ENCODE assay signal across 9 cellular contexts in genomic region chr17:38879878-38880727, GRCh38. TPM values are rescaled to one million over a fixed set of nuclear protein-coding genes. Genes with fewer than 3 reads are reported as not detected.
DNase-seq lines count a peak whose midpoint lies in the region; ATAC-seq, FAIRE-seq and TF ChIP-seq lines count a peak whose summit lies in the region.
"Had no signal": no experiment of that assay in that cellular context is flagged by ENCODE, and none has a peak within 500 bp of the region (broad histone marks: within the 10 kb centered on the region; RNA-seq: fewer than 3 reads in every experiment).

No MANE protein-coding gene starts in this region.

- H3K9me3 ChIP-seq in cardiac muscle cell (ENCODE audit: low read depth): no peaks in the 10 kb centered on the region

- H3K36me3 ChIP-seq in cardiac muscle cell: no peaks in the 10 kb centered on the region

- peak overlapping the region; percentile 93 for H3K27ac Mint-ChIP-seq in activated naive CD4-positive, alpha-beta T cell treated with anti-CD3 and anti-CD28 coated beads for 36 hours
- H3K27ac Mint-ChIP-seq in activated CD8-positive, alpha-beta T cell treated with anti-CD3 and anti-CD28 coated beads, Interleukin-2, amount 10 ng/mL, durations not matched to agents 7 days and 5 days: peak overlapping the region; percentile 88

- H3K27me3 Mint-ChIP-seq in activated naive CD4-positive, alpha-beta T cell treated with anti-CD3 and anti-CD28 coated beads for 36 hours (ENCODE audit: low read depth): no peaks in the 10 kb centered on the region
- no peaks in the 10 kb centered on the region for H3K27me3 Mint-ChIP-seq in activated CD8-positive, alpha-beta T cell treated with anti-CD3 and anti-CD28 coated beads, Interleukin-2, amount 10 ng/mL, durations not matched to agents 7 days and 5 days (ENCODE audit: low read depth)

- DNase-seq in activated naive CD4-positive, alpha-beta T cell treated with anti-CD3 and anti-CD28 coated beads for 36 hours: peak; percentile 17
- DNase-seq in activated naive CD4-positive, alpha-beta T cell (lab: John Stamatoyannopoulos, UW): no peak
- DNase-seq in activated CD8-positive, alpha-beta T cell treated with anti-CD3 and anti-CD28 coated beads, Interleukin-2, amount 10 ng/mL, durations not matched to agents 7 days and 5 days: peak; percentile 67
- DNase-seq in cardiac muscle cell (ENCODE audit: low read depth in 1 of 2, low spot score in 1 of 2) (peak; percentile 61 to 87), renal cortical epithelial cell (ENCODE audit: low read depth) (peak; percentile 86), GM12892 (ENCODE audit: insufficient read length) (no peak)

- H3K9me3 Mint-ChIP-seq in activated naive CD4-positive, alpha-beta T cell treated with anti-CD3 and anti-CD28 coated beads for 36 hours: no peaks in the 10 kb centered on the region
- H3K9me3 Mint-ChIP-seq in activated CD8-positive, alpha-beta T cell treated with anti-CD3 and anti-CD28 coated beads, Interleukin-2, amount 10 ng/mL, durations not matched to agents 7 days and 5 days (ENCODE audit: insufficient read depth): no peaks in the 10 kb centered on the region

- H3K4me1 Mint-ChIP-seq in activated naive CD4-positive, alpha-beta T cell treated with anti-CD3 and anti-CD28 coated beads for 36 hours (ENCODE audit: low read depth): peaks cover 88% of the 10 kb centered on the region
- H3K4me1 Mint-ChIP-seq in activated CD8-positive, alpha-beta T cell treated with anti-CD3 and anti-CD28 coated beads, Interleukin-2, amount 10 ng/mL, durations not matched to agents 7 days and 5 days (ENCODE audit: low read depth): peaks cover 90% of the 10 kb centered on the region

- no peak overlapping the region for H3K4me3 Mint-ChIP-seq in activated naive CD4-positive, alpha-beta T cell treated with anti-CD3 and anti-CD28 coated beads for 36 hours
- peak overlapping the region; percentile 66 for H3K4me3 Mint-ChIP-seq in activated CD8-positive, alpha-beta T cell treated with anti-CD3 and anti-CD28 coated beads, Interleukin-2, amount 10 ng/mL, durations not matched to agents 7 days and 5 days

- H3K4me1 ChIP-seq in cardiac muscle cell (ENCODE audit: low read depth): peaks cover 39% of the 10 kb centered on the region

- peak overlapping the region; percentile 88 for H3K27ac ChIP-seq in cardiac muscle cell

- CTCF ChIA-PET in activated naive CD4-positive, alpha-beta T cell treated with anti-CD3 and anti-CD28 coated beads for 36 hours (lab: Charles Lee): interaction anchor here (3.7 kb wide), 1 partner anchor 8 kb away, joined by 24 read pairs; no protein-coding TSS in a partner anchor
- CTCF ChIA-PET in activated CD8-positive, alpha-beta T cell treated with anti-CD3 and anti-CD28 coated beads, Interleukin-2, amount 10 ng/mL, durations not matched to agents 7 days and 5 days (lab: Charles Lee): interaction anchor here (0.7 to 3.0 kb wide), 8 partner anchors 8 to 118 kb away, joined by 3 to 15 read pairs (median 7); partner anchors contain the start of genes LASP1 and LASP1NB

- FAIRE-seq in GM12892 (lab: Jason Lieb, UNC): no peak
- FAIRE-seq: endometrium had no signal

- no peak overlapping the region for H3K4me3 ChIP-seq in cardiac muscle cell

- peak; percentile 5 for ATAC-seq in activated CD8-positive, alpha-beta T cell treated with anti-CD3 and anti-CD28 coated beads, Interleukin-2, amount 10 ng/mL, durations not matched to agents 7 days and 5 days
- ATAC-seq in HG02981 (IDR thresholded peaks at IDR 0.05; ENCODE audit: unreplicated experiment) (no peak), HG03521 (IDR thresholded peaks at IDR 0.05; ENCODE audit: unreplicated experiment) (no peak)

- no peak for TF ChIP-seq CTCF in cardiac muscle cell (IDR thresholded peaks at IDR 0.05; ENCODE audit: low read depth, low read length)

- peaks cover 26% of the 10 kb centered on the region for H3K36me3 Mint-ChIP-seq in activated naive CD4-positive, alpha-beta T cell treated with anti-CD3 and anti-CD28 coated beads for 36 hours (ENCODE audit: low read depth)
- peaks cover 77% of the 10 kb centered on the region for H3K36me3 Mint-ChIP-seq in activated CD8-positive, alpha-beta T cell treated with anti-CD3 and anti-CD28 coated beads, Interleukin-2, amount 10 ng/mL, durations not matched to agents 7 days and 5 days (ENCODE audit: low read depth)

- TF ChIP-seq POLR2A in GM12892 (IDR thresholded peaks at IDR 0.05; ENCODE audit: low read depth, low read length): no peak

- POLR2A ChIA-PET in activated CD8-positive, alpha-beta T cell treated with anti-CD3 and anti-CD28 coated beads, Interleukin-2, amount 10 ng/mL, durations not matched to agents 7 days and 5 days (lab: Charles Lee): interaction anchor here (1.1 to 3.0 kb wide), 3 partner anchors 9 to 26 kb away, joined by 3 to 16 read pairs (median 4); partner anchors contain the start of genes LASP1 and RPL23

- intact Hi-C loops in activated naive CD4-positive, alpha-beta T cell treated with anti-CD3 and anti-CD28 coated beads for 36 hours (cut with micrococcal nuclease): loop anchor here (10.0 kb wide), 1 partner anchor 525 kb away; the partner anchor contains the start of gene FBXL20

- H3K27me3 ChIP-seq in cardiac muscle cell: no peaks in the 10 kb centered on the region

RNA-seq across cellular contexts. Expression of gene LASP1, which starts 10.2 kb away (rescaled TPM):
- 100 to 1,000 TPM; 105 to 113 TPM for total RNA-seq in activated naive CD4-positive, alpha-beta T cell treated with anti-CD3 and anti-CD28 coated beads for 36 hours
- 100 to 1,000 TPM; 268 to 276 TPM for total RNA-seq in activated CD8-positive, alpha-beta T cell treated with anti-CD3 and anti-CD28 coated beads, Interleukin-2, amount 10 ng/mL, durations not matched to agents 7 days and 5 days
- total RNA-seq in cardiac muscle cell (46.0 and 51.2 TPM in 2 replicates), renal cortical epithelial cell (180 and 272 TPM in 2 replicates)
- 28.1 and 38.0 TPM in 2 replicates for polyA plus RNA-seq in cardiac muscle cell
- polyA plus RNA-seq in GM12892 (2012; ENCODE audit: missing spikeins): 48.4 TPM

RNA-seq across cellular contexts. Expression of gene RPL23, which starts 26.6 kb away (rescaled TPM):
- 1,000 to 10,000 TPM; 2,241 to 2,332 TPM for total RNA-seq in activated naive CD4-positive, alpha-beta T cell treated with anti-CD3 and anti-CD28 coated beads for 36 hours
- total RNA-seq in activated CD8-positive, alpha-beta T cell treated with anti-CD3 and anti-CD28 coated beads, Interleukin-2, amount 10 ng/mL, durations not matched to agents 7 days and 5 days: 1,000 to 10,000 TPM; 1,130 to 1,164 TPM
- total RNA-seq in cardiac muscle cell: 2,451 and 2,692 TPM in 2 replicates
- 567 and 626 TPM in 2 replicates for polyA plus RNA-seq in cardiac muscle cell
- total RNA-seq in renal cortical epithelial cell: 1,111 and 1,343 TPM in 2 replicates
- polyA plus RNA-seq in GM12892 (2012; ENCODE audit: missing spikeins): 4,815 TPM

RNA-seq across cellular contexts. Expression of gene CWC25, which starts 55.0 kb away (rescaled TPM):
- total RNA-seq in activated naive CD4-positive, alpha-beta T cell treated with anti-CD3 and anti-CD28 coated beads for 36 hours: 10 to 100 TPM; 18.6 to 21.9 TPM
- total RNA-seq in activated CD8-positive, alpha-beta T cell treated with anti-CD3 and anti-CD28 coated beads, Interleukin-2, amount 10 ng/mL, durations not matched to agents 7 days and 5 days: 10 to 100 TPM; 29.6 to 30.9 TPM
- 6.4 and 14.6 TPM in 2 replicates for total RNA-seq in cardiac muscle cell
- polyA plus RNA-seq in cardiac muscle cell: 9.4 and 19.9 TPM in 2 replicates
- total RNA-seq in renal cortical epithelial cell: 6.4 and 16.5 TPM in 2 replicates
- 21.9 TPM for polyA plus RNA-seq in GM12892 (2012; ENCODE audit: missing spikeins)

Comparison
In these comparisons a context has a peak if more than half of its experiments do, and no peak if none do; other contexts are left out.
1. DNase-seq: peak in activated naive CD4-positive, alpha-beta T cell treated with anti-CD3 and anti-CD28 coated beads for 36 hours (single experiment), activated CD8-positive, alpha-beta T cell treated with anti-CD3 and anti-CD28 coated beads, Interleukin-2, amount 10 ng/mL, durations not matched to agents 7 days and 5 days (single experiment), cardiac muscle cell (2 of 2) and renal cortical epithelial cell (single experiment); none in activated naive CD4-positive, alpha-beta T cell (0 of 4) and GM12892 (single experiment).